In genomic region chr3:150376001-150376848, GRCh38 we compare ENCODE assay signal across 11 cellular contexts. TPM values are rescaled to one million over a fixed set of nuclear protein-coding genes. Genes with fewer than 3 reads are reported as not detected.
A peak's percentile ranks its signal among the peaks of the same experiment; 100 is the strongest.
DNase-seq lines count a peak whose midpoint lies in the region; ATAC-seq, FAIRE-seq and TF ChIP-seq lines count a peak whose summit lies in the region.
"Had no signal": no experiment of that assay in that cellular context is flagged by ENCODE, and none has a peak within 500 bp of the region (broad histone marks: within the 10 kb centered on the region; RNA-seq: fewer than 3 reads in every experiment).

No MANE protein-coding gene starts in this region.

- TF ChIP-seq EP300 in K562 (IDR thresholded peaks at IDR 0.05; ENCODE audit: low read length) (peak; percentile 38), HepG2 (IDR thresholded peaks at IDR 0.05; ENCODE audit: low read depth in 2 of 2, low read length in 2 of 2) (no peak), HepG2 (CRISPR knock-in tag; IDR thresholded peaks at IDR 0.05; ENCODE audit: borderline replicate concordance) (no peak)

- H3K27me3 Mint-ChIP-seq in activated T-cell treated with anti-CD3 and anti-CD28 coated beads, Interleukin-2, amount 50 U/mL, for 72 hours (ENCODE audit: low read depth), result no peaks in the 10 kb centered on the region

- no peaks in the 10 kb centered on the region for H3K9me3 Mint-ChIP-seq in activated T-cell treated with anti-CD3 and anti-CD28 coated beads, Interleukin-2, amount 50 U/mL, for 72 hours

- POLR2A ChIA-PET in K562 (lab: Yijun Ruan, JAX), result interaction anchor here (0.9 to 1.2 kb wide), 3 partner anchors 9 to 32 kb away, joined by 4 to 6 read pairs (median 5); partner anchors contain the start of gene TSC22D2
- POLR2A ChIA-PET in HepG2 (lab: Yijun Ruan, JAX), result interaction anchor here (0.6 kb wide), 1 partner anchor 33 kb away, joined by 3 read pairs; no protein-coding TSS in a partner anchor
- POLR2A ChIA-PET in RWPE1 (lab: Yijun Ruan, JAX; ENCODE audit: low non-redundant PET), result no interaction called here

- ATAC-seq in K562 (peak; percentile 27), HepG2 (no peak)
- ATAC-seq in activated T-cell treated with anti-CD3 and anti-CD28 coated beads, Interleukin-2, amount 50 U/mL, for 72 hours (replicated peaks in 1 of 2), result no peak

- H3K36me3 Mint-ChIP-seq in activated T-cell treated with anti-CD3 and anti-CD28 coated beads, Interleukin-2, amount 50 U/mL, for 72 hours (ENCODE audit: insufficient read depth in 2 of 2), result no peaks in the 10 kb centered on the region

- intact Hi-C loops in K562 (cut with micrococcal nuclease) (no loop called here), HepG2 (cut with micrococcal nuclease; ENCODE audit: unreplicated experiment) (no loop called here)

- H3K36me3 ChIP-seq in K562 (ENCODE audit: control insufficient read depth, insufficient read depth, low read length) (no peaks in the 10 kb centered on the region), HepG2 (replicated peaks in 1 of 2; ENCODE audit: control insufficient read depth in 1 of 2, insufficient read depth in 2 of 2, low read length in 2 of 2) (no peaks in the 10 kb centered on the region)

- no peak overlapping the region for H3K27ac Mint-ChIP-seq in activated T-cell treated with anti-CD3 and anti-CD28 coated beads, Interleukin-2, amount 50 U/mL, for 72 hours

- H2AFZ ChIP-seq in K562 (ENCODE audit: low read depth, low read length), result peak overlapping the region; percentile 69
- no peak overlapping the region for H2AFZ ChIP-seq in HepG2 (ENCODE audit: low read length)

- H3K4me3 Mint-ChIP-seq in activated T-cell treated with anti-CD3 and anti-CD28 coated beads, Interleukin-2, amount 50 U/mL, for 72 hours, result no peak overlapping the region

- 6% methylated on average over 3 of the region's 3 CpGs for WGBS in K562 (ENCODE audit: insufficient coverage, low coverage, missing lambda C conversion rate)
- WGBS in HepG2 (ENCODE audit: low lambda C conversion rate), result 2% methylated on average over 3 of the region's 3 CpGs

- H3K9me3 ChIP-seq in K562 (replicated peaks; ENCODE audit: control insufficient read depth, insufficient read depth, low read depth, low read length) (no peaks in the 10 kb centered on the region), HepG2 (ENCODE audit: low read length) (no peaks in the 10 kb centered on the region)

- no peak overlapping the region for H3K9ac ChIP-seq in K562 (ENCODE audit: insufficient read depth in 1 of 2, low read depth in 2 of 2, low read length in 2 of 2)
- H3K9ac ChIP-seq in HepG2 (ENCODE audit: insufficient read depth, low read depth, low read length), result no peak overlapping the region

- BruUV-seq in K562 (replicated peaks; lab: Mats Ljungman, UMichigan) (no TSS peak), HepG2 (replicated peaks; lab: Mats Ljungman, UMichigan) (no TSS peak)

- H3K79me2 ChIP-seq in K562 (ENCODE audit: control insufficient read depth, insufficient read depth, low read length) (no peaks in the 10 kb centered on the region), HepG2 (ENCODE audit: insufficient read depth, low read length) (no peaks in the 10 kb centered on the region)

- H3K4me1 ChIP-seq in K562 (replicated peaks in 1 of 2; ENCODE audit: control insufficient read depth in 2 of 2, insufficient read depth in 2 of 2, low read length in 2 of 2) (peaks cover 0 to 13% of the 10 kb centered on the region in 2 experiments; a peak in 3 of 5 replicates), HepG2 (ENCODE audit: insufficient read depth, low read length) (peaks cover 32% of the 10 kb centered on the region)

- in situ Hi-C loops in K562 (cut with MboI) (no loop called here), HepG2 (cut with HindIII; ENCODE audit: extremely low pct_ligation_motif_present, low pct_unique_long_range_greater_than_20kb) (no loop called here)

- TF ChIP-seq CTCF in K562 (IDR thresholded peaks at IDR 0.05 in 2 of 3, conservative IDR thresholded peaks at IDR 0.05 in 1 of 3; ENCODE audit: insufficient read depth in 2 of 3, low read depth in 1 of 3, low read length in 3 of 3), result no peak
- TF ChIP-seq CTCF in HepG2 (CRISPR knock-in tag; IDR thresholded peaks at IDR 0.05), result no peak
- no peak for TF ChIP-seq CTCF in RWPE1 (conservative IDR thresholded peaks at IDR 0.05; ENCODE audit: low read depth)

- TF ChIP-seq POLR2A in H54 (IDR thresholded peaks at IDR 0.05; ENCODE audit: low read depth, low read length) (no peak), K562 (conservative IDR thresholded peaks at IDR 0.05) (no peak), HepG2 (IDR thresholded peaks at IDR 0.05; ENCODE audit: insufficient read depth in 1 of 2, low read depth in 2 of 2, low read length in 2 of 2) (no peak)

- H3K27ac ChIP-seq in K562 (ENCODE audit: extremely low read depth, low read depth, low read length), result peak overlapping the region; percentile 49; the same call in 1 of the 3 replicates
- no peak overlapping the region for H3K27ac ChIP-seq in HepG2 (ENCODE audit: extremely low read length, insufficient read depth, low read length)
- no peak overlapping the region for H3K27ac ChIP-seq in RWPE1
- H3K27ac ChIP-seq: HL-60 had no signal

- FAIRE-seq in H54 (lab: Jason Lieb, UNC), result peak; percentile 38
- peak; percentile 40 for FAIRE-seq in K562 (lab: Jason Lieb, UNC)
- no peak for FAIRE-seq in HepG2 (lab: Jason Lieb, UNC)

- no peak overlapping the region for H3K4me2 ChIP-seq in K562 (ENCODE audit: insufficient read depth, low read length)
- no peak overlapping the region for H3K4me2 ChIP-seq in HepG2 (ENCODE audit: low read depth, low read length)

- no peaks in the 10 kb centered on the region for H4K20me1 ChIP-seq in K562 (replicated peaks; ENCODE audit: control insufficient read depth, insufficient read depth, low read length)
- H4K20me1 ChIP-seq in HepG2 (ENCODE audit: insufficient read depth, low read length), result no peaks in the 10 kb centered on the region

- no peak overlapping the region for H3K4me3 ChIP-seq in K562
- H3K4me3 ChIP-seq in HepG2 (replicated peaks in 1 of 3; ENCODE audit: insufficient read depth in 1 of 3, low read depth in 2 of 3, low read length in 3 of 3), result no peak overlapping the region

- DNase-seq in COLO668 (lab: John Stamatoyannopoulos, UW; ENCODE audit: unreplicated experiment) (peak; percentile 12), H54 (ENCODE audit: insufficient read length, low spot score) (no peak), K562 (ENCODE audit: extremely low read depth in 1 of 4, low spot score in 3 of 4) (peak in 1 of 4 experiments; percentile 45), HepG2 (ENCODE audit: low spot score) (peak; percentile 14), NCI-H526 treated with DMSO at 0.1 percent for 48 hours (lab: John Stamatoyannopoulos, UW) (no peak), RWPE1 (ENCODE audit: low spot score) (no peak)
- no peak for DNase-seq in stimulated activated CD4-positive, alpha-beta T cell treated with anti-CD3 and anti-CD28 coated beads, Interleukin-2, amount 100 ng/mL, for 24 hours
- DNase-seq in activated T-cell treated with anti-CD3 and anti-CD28 coated beads, Interleukin-2, amount 50 U/mL, for 72 hours, result no peak
- DNase-seq: NCI-H187, SW 1271 had no signal

- H3K4me1 Mint-ChIP-seq in activated T-cell treated with anti-CD3 and anti-CD28 coated beads, Interleukin-2, amount 50 U/mL, for 72 hours (ENCODE audit: low read depth), result peaks cover 10% of the 10 kb centered on the region

- TF ChIP-seq RAD21 in K562 (CRISPR knock-in tag; conservative IDR thresholded peaks at IDR 0.05 in 1 of 2, IDR thresholded peaks at IDR 0.05 in 1 of 2) (0 out of 4 replicates have a peak, but pooled peaks of 1 of the 2 experiments have one; percentile 1), HepG2 (CRISPR knock-in tag; IDR thresholded peaks at IDR 0.05) (no peak)

- no peaks in the 10 kb centered on the region for H3K27me3 ChIP-seq in K562 (ENCODE audit: control insufficient read depth in 2 of 2, insufficient read depth in 2 of 2, low read length in 2 of 2)
- no peaks in the 10 kb centered on the region; a peak in 1 of 5 replicates for H3K27me3 ChIP-seq in HepG2 (ENCODE audit: control insufficient read depth in 1 of 2, insufficient read depth in 2 of 2, low read length in 2 of 2)

- CTCF ChIA-PET in K562 (lab: Yijun Ruan, JAX; ENCODE audit: low intra/inter-chr PET ratio), result no interaction called here
- CTCF ChIA-PET in HepG2 (lab: Yijun Ruan, JAX; ENCODE audit: low intra/inter-chr PET ratio, low total read pairs), result no interaction called here
- CTCF ChIA-PET in RWPE1 (lab: Yijun Ruan, JAX), result interaction anchor here (0.6 kb wide), 1 partner anchor 456 kb away, joined by 3 read pairs; no protein-coding TSS in a partner anchor

- H3K9me1 ChIP-seq in K562 (ENCODE audit: control insufficient read depth, insufficient read depth, low read length), result no peaks in the 10 kb centered on the region

RNA-seq across cellular contexts. Expression of gene TSC22D2, which starts 31.9 kb away (rescaled TPM):
- 46.2 and 128 TPM in 2 replicates for total RNA-seq in K562 (2011; cell fraction: chromatin; rRNA removed; ENCODE audit: low replicate concordance)
- total RNA-seq in K562 (2011; cell fraction: nucleolus; rRNA removed), result 25.0 and 35.4 TPM in 2 replicates
- total RNA-seq in K562 (2011; cell fraction: nucleoplasm; rRNA removed), result 54.4 and 79.5 TPM in 2 replicates
- total RNA-seq in K562 (2014; rRNA removed) (5.5 and 6.3 TPM in 2 replicates), K562 (2014; rRNA removed; fragmentation: Illumina TruSeq; extraction: Trizol) (19.3 and 20.4 TPM in 2 replicates), K562 (2015; rRNA removed; fragmentation: Illumina TruSeq; extraction: Trizol) (12.9 and 16.3 TPM in 2 replicates), K562 (2021) (28.1 and 31.3 TPM in 2 replicates), HepG2 (2016; rRNA removed; fragmentation: Illumina TruSeq; extraction: Trizol) (8.2 and 11.5 TPM in 2 replicates)
- polyA plus RNA-seq in K562 (2011; rRNA removed) (17.8 and 18.4 TPM in 2 replicates), K562 (2014; fragmentation: Illumina TruSeq; extraction: Trizol) (24.6 and 29.3 TPM in 2 replicates), K562 (2014; fragmentation: Nextera tagmentation; extraction: Ambion mirVana) (10 to 100 TPM; 21.7 to 44.0 TPM), K562 (2014; rRNA removed) (11.4 and 14.1 TPM in 2 replicates), HepG2 (2011; rRNA removed) (4.6 and 5.5 TPM in 2 replicates)
- polyA plus RNA-seq in K562 (2011; cell fraction: cytosol; rRNA removed), result 5.1 and 7.1 TPM in 2 replicates
- polyA plus RNA-seq in K562 (2011; cell fraction: nucleus; rRNA removed), result 25.0 and 33.7 TPM in 2 replicates
- 13.5 and 19.8 TPM in 2 replicates for polyA plus RNA-seq in K562 (2012)
- 44.1 and 49.7 TPM in 2 replicates for polyA minus RNA-seq in K562 (2011; rRNA and poly(A)+ RNA removed)
- polyA minus RNA-seq in K562 (2011; cell fraction: cytosol; rRNA and poly(A)+ RNA removed), result 18.9 and 26.2 TPM in 2 replicates
- 51.2 and 64.6 TPM in 2 replicates for polyA minus RNA-seq in K562 (2011; cell fraction: nucleus; rRNA and poly(A)+ RNA removed)
- total RNA-seq in HepG2 (2016; cell fraction: cytosol; rRNA removed; fragmentation: Illumina TruSeq; extraction: Trizol; ENCODE audit: low read depth), result 0.79 and 0.81 TPM in 2 replicates
- 7.1 and 9.7 TPM in 2 replicates for total RNA-seq in HepG2 (2016; cell fraction: insoluble cytoplasmic fraction; rRNA removed; fragmentation: Illumina TruSeq; extraction: Trizol)
- 3.6 TPM in 2 replicates for total RNA-seq in HepG2 (2016; cell fraction: membrane; rRNA removed; fragmentation: Illumina TruSeq; extraction: Trizol)
- total RNA-seq in HepG2 (2016; cell fraction: nucleus; rRNA removed; fragmentation: Illumina TruSeq; extraction: Trizol), result 16.7 and 18.7 TPM in 2 replicates
- 1.6 and 2.1 TPM in 2 replicates for polyA plus RNA-seq in HepG2 (2011; cell fraction: cytosol; rRNA removed)
- polyA plus RNA-seq in HepG2 (2011; cell fraction: nucleus; rRNA removed), result 4.8 and 5.0 TPM in 2 replicates
- polyA plus RNA-seq in HepG2 (2012), result 9.0 and 10.8 TPM in 2 replicates
- 0.38 and 0.61 TPM in 2 replicates for polyA plus RNA-seq in HepG2 (2016; cell fraction: cytosol; fragmentation: Illumina TruSeq; extraction: Trizol; ENCODE audit: low read depth)
- polyA plus RNA-seq in HepG2 (2016; cell fraction: insoluble cytoplasmic fraction; fragmentation: Illumina TruSeq; extraction: Trizol; ENCODE audit: low read depth), result 11.1 and 16.7 TPM in 2 replicates
- polyA plus RNA-seq in HepG2 (2016; cell fraction: membrane; fragmentation: Illumina TruSeq; extraction: Trizol; ENCODE audit: low read depth), result 2.5 and 3.1 TPM in 2 replicates
- 24.7 and 29.1 TPM in 2 replicates for polyA plus RNA-seq in HepG2 (2016; cell fraction: nucleus; fragmentation: Illumina TruSeq; extraction: Trizol; ENCODE audit: insufficient read depth, low read depth)
- 5.0 and 13.7 TPM in 2 replicates for polyA minus RNA-seq in HepG2 (2011; rRNA and poly(A)+ RNA removed; ENCODE audit: low replicate concordance)
- 10.4 and 11.1 TPM in 2 replicates for polyA minus RNA-seq in HepG2 (2011; cell fraction: cytosol; rRNA and poly(A)+ RNA removed)
- 44.8 and 57.3 TPM in 2 replicates for polyA minus RNA-seq in HepG2 (2011; cell fraction: nucleus; rRNA and poly(A)+ RNA removed)
- total RNA-seq in activated T-cell treated with anti-CD3 and anti-CD28 coated beads, Interleukin-2, amount 50 U/mL, for 72 hours, result 10 to 100 TPM; 20.2 to 20.9 TPM

Comparison
In these comparisons a context has a peak if more than half of its experiments do, and no peak if none do; other contexts are left out.
1. DNase-seq: peak in COLO668 (single experiment) and HepG2 (single experiment); none in H54 (single experiment), stimulated activated CD4-positive, alpha-beta T cell treated with anti-CD3 and anti-CD28 coated beads, Interleukin-2, amount 100 ng/mL, for 24 hours (0 of 2), NCI-H526 treated with DMSO at 0.1 percent for 48 hours (single experiment), RWPE1 (single experiment) and activated T-cell treated with anti-CD3 and anti-CD28 coated beads, Interleukin-2, amount 50 U/mL, for 72 hours (0 of 2).